ENCODE assay signal across 6 cellular contexts in the genomic region with DNA sequence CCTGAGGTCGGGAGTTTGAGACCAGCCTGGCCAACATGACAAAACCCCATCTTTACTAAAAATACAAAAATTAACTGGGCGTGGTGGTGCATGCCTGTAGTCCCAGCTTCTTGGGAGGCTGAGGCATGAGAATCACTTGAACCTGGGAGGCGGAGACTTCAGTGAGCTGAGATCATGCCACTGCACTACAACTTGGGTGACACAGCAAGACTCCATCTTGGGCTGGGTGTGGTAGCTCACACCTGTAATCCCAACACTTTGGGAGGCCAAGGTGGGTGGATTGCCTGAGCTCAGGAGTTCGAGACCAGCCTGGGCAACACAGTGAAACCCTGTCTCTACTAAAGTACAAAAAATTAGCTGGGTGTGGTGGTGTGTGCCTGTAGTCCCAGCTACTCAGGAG. TPM values are rescaled to one million over a fixed set of nuclear protein-coding genes. Genes with fewer than 3 reads are reported as not detected.
"Had no signal": no experiment of that assay in that cellular context is flagged by ENCODE, and none has a peak within 500 bp of the region (broad histone marks: within the 10 kb centered on the region; RNA-seq: fewer than 3 reads in every experiment).

No MANE protein-coding gene starts in this region.

RNA-seq across cellular contexts. Expression of gene CIDEC, which starts 3.8 kb away (rescaled TPM):
- total RNA-seq: OCI-LY7, PC-3, RPMI7951, SJCRH30, SJSA1 had no signal
- polyA plus RNA-seq: SK-N-SH had no signal

RNA-seq across cellular contexts. Expression of gene IL17RE, which starts 26.4 kb away (rescaled TPM):
- total RNA-seq: RPMI7951 had no signal
